Comparison of ENCODE assay signal across 8 cellular contexts in the genomic region with DNA sequence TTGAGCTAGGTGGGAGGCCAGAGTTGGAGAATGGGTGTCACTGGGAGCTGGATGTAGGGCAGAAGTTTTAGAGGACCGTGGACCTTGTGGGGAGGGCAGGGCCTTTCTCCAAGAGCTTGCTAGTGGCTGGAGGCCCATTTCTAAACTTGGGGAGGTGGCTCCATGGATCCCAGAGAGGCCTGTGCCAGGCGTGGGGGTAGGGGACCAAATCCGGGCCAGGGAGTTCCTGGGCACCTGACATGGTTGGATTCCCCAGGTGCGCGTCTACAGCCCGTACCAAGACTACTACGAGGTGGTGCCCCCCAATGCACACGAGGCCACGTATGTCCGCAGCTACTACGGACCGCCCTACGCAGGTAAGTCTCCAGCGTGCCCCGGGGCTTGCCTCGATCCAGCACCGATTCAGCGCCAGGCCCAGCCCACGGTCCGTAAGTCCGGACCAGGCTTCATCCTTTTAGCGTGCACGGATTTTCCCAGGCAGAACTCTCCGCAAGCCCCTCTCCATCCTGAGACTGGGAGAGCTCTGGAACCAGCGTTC. TPM values are rescaled to one million over a fixed set of nuclear protein-coding genes. Genes with fewer than 3 reads are reported as not detected.
DNase-seq lines count a peak whose midpoint lies in the region; ATAC-seq and TF ChIP-seq lines count a peak whose summit lies in the region.

No MANE protein-coding gene starts in this region.

- peaks cover 2% of the 10 kb centered on the region; the same call in 1 of the 2 replicates for H3K27me3 ChIP-seq in DOHH2 (ENCODE audit: control insufficient read depth, low read length)
- H3K27me3 ChIP-seq in Panc1 (ENCODE audit: control insufficient read depth, insufficient read depth, low read length), result no peaks in the 10 kb centered on the region
- no peaks in the 10 kb centered on the region for H3K27me3 ChIP-seq in gastrocnemius medialis

- no peaks in the 10 kb centered on the region for H3F3A ChIP-seq in DOHH2 (ENCODE audit: control insufficient read depth, insufficient read depth)

- no TSS peak for BruUV-seq in Panc1 (replicated peaks; lab: Mats Ljungman, UMichigan)

- intact Hi-C loops in Panc1 (cut with micrococcal nuclease; ENCODE audit: unreplicated experiment), result loop anchor here (2.0 to 5.0 kb wide), 3 partner anchors 36 to 258 kb away; no protein-coding TSS in a partner anchor
- intact Hi-C loops in gastrocnemius medialis (cut with DNase I; ENCODE audit: low total_unique reads), result loop anchor here (1.0 to 5.0 kb wide), 4 partner anchors 35 to 354 kb away; no protein-coding TSS in a partner anchor

- in situ Hi-C loops in Panc1 (cut with HindIII; ENCODE audit: low pct_unique_long_range_greater_than_20kb, low sequenced_read_pairs) (no loop called here), gastrocnemius medialis (cut with MboI; ENCODE audit: low sequenced_read_pairs in 4 of 4) (loop anchor here in 3 of 4 donors (5.0 to 10.0 kb wide), 3 partner anchors 253 to 308 kb away; no protein-coding TSS in a partner anchor)

- H3K27ac ChIP-seq in DOHH2 (ENCODE audit: low read depth, low read length), result no peak overlapping the region
- H3K27ac ChIP-seq in Panc1 (ENCODE audit: low read length), result no peak overlapping the region
- no peak overlapping the region for H3K27ac ChIP-seq in gastrocnemius medialis

- TF ChIP-seq CTCF in DOHH2 (IDR thresholded peaks at IDR 0.05; ENCODE audit: low read depth, low read length, poor library complexity, severe bottlenecking) (no peak), Panc1 (IDR thresholded peaks at IDR 0.05) (no peak), fibroblast of mammary gland (conservative IDR thresholded peaks at IDR 0.05; ENCODE audit: control insufficient read depth, insufficient read depth, low read depth, low read length) (no peak), gastrocnemius medialis (IDR thresholded peaks at IDR 0.05 in 4 of 5, conservative IDR thresholded peaks at IDR 0.05 in 1 of 5) (no peak)

- no peaks in the 10 kb centered on the region for H3K79me2 ChIP-seq in DOHH2 (ENCODE audit: control insufficient read depth, low read length)

- H3K9me2 ChIP-seq in DOHH2 (replicated peaks; ENCODE audit: control insufficient read depth, low read length), result no peaks in the 10 kb centered on the region

- peak overlapping the region; percentile 83 for H3K4me2 ChIP-seq in DOHH2 (ENCODE audit: low read length)

- CTCF ChIA-PET in Panc1 (lab: Charles Lee), result interaction anchor here (0.6 to 4.2 kb wide), 12 partner anchors 19 to 264 kb away, joined by 3 to 38 read pairs (median 5); no protein-coding TSS in a partner anchor
- CTCF ChIA-PET in HEK293T (lab: Yijun Ruan, JAX), result interaction anchor here (0.6 to 5.1 kb wide), 15 partner anchors 11 to 276 kb away, joined by 3 to 42 read pairs (median 3); a partner anchor contains a TSS

- ATAC-seq in Panc1, result peak; percentile 10
- peak in 1 of 2 donors; percentile 12 for ATAC-seq in gastrocnemius medialis

- H3K36me3 ChIP-seq in DOHH2 (ENCODE audit: control insufficient read depth, low read length) (no peaks in the 10 kb centered on the region), Panc1 (ENCODE audit: control insufficient read depth, insufficient read depth, low read length) (no peaks in the 10 kb centered on the region), gastrocnemius medialis (no peaks in the 10 kb centered on the region)

- DNase-seq in Panc1 (ENCODE audit: low read depth, low spot score) (no peak), fibroblast of mammary gland (ENCODE audit: low read depth) (no peak), gastrocnemius medialis (no peak), NCI-H2029 treated with DMSO at 0.1 percent for 48 hours (lab: John Stamatoyannopoulos, UW) (no peak), HEK293T (ENCODE audit: extremely low spot score) (no peak), GM19240 (ENCODE audit: insufficient read length, low spot score) (no peak)
- DNase-seq in stimulated activated CD4-positive, alpha-beta T cell treated with anti-CD3 and anti-CD28 coated beads, Interleukin-4, amount 100 ng/mL, for 4 hours, result no peak

- no peaks in the 10 kb centered on the region for H3K9me3 ChIP-seq in DOHH2 (ENCODE audit: control insufficient read depth, insufficient read depth, low read length)
- H3K9me3 ChIP-seq in Panc1 (ENCODE audit: control insufficient read depth, insufficient read depth, low read depth, low read length), result no peaks in the 10 kb centered on the region
- no peaks in the 10 kb centered on the region for H3K9me3 ChIP-seq in gastrocnemius medialis

- no peaks in the 10 kb centered on the region for H4K20me1 ChIP-seq in DOHH2 (ENCODE audit: control insufficient read depth, insufficient read depth, low read depth, low read length)

- peaks cover 24% of the 10 kb centered on the region for H3K4me1 ChIP-seq in DOHH2 (ENCODE audit: control insufficient read depth, low read length)
- H3K4me1 ChIP-seq in Panc1 (ENCODE audit: control insufficient read depth, insufficient read depth, low read length), result no peaks in the 10 kb centered on the region
- peaks cover 12 to 26% of the 10 kb centered on the region in 2 donors for H3K4me1 ChIP-seq in gastrocnemius medialis

- no peak for TF ChIP-seq POLR2A in gastrocnemius medialis (IDR thresholded peaks at IDR 0.05)

- POLR2A ChIA-PET in Panc1 (lab: Charles Lee) (interaction anchor here (0.6 kb wide), 2 partner anchors 34 to 94 kb away, joined by 3 to 13 read pairs; no protein-coding TSS in a partner anchor), HEK293T (lab: Yijun Ruan, JAX) (no interaction called here)

- H3K4me3 ChIP-seq in DOHH2 (ENCODE audit: low read length) (peak overlapping the region; percentile 64), Panc1 (ENCODE audit: low read depth in 2 of 2, low read length in 2 of 2) (peak overlapping the region in 1 of 2 experiments; percentile 36; a peak in 1 of 4 replicates), fibroblast of mammary gland (ENCODE audit: control insufficient read depth, low read depth, low read length) (peak overlapping the region; percentile 52), gastrocnemius medialis (peak overlapping the region; percentile 28 to 49 (median 40))

TF ChIP-seq in HEK293T, 16 proteins besides CTCF, POLR2A, EP300 and RAD21:
- no peak for TF ChIP-seq SUZ12 (IDR thresholded peaks at IDR 0.05)
- no peak for TF ChIP-seq ZNF384 (IDR thresholded peaks at IDR 0.05)
- no peak for TF ChIP-seq L3MBTL2 (conservative IDR thresholded peaks at IDR 0.05)
- TF ChIP-seq FOXK2 (IDR thresholded peaks at IDR 0.05), result no peak
- no peak for TF ChIP-seq FOXM1 (IDR thresholded peaks at IDR 0.05; ENCODE audit: borderline replicate concordance)
- TF ChIP-seq HDGF (IDR thresholded peaks at IDR 0.05; ENCODE audit: borderline replicate concordance), result no peak
- TF ChIP-seq, protein P1, sequence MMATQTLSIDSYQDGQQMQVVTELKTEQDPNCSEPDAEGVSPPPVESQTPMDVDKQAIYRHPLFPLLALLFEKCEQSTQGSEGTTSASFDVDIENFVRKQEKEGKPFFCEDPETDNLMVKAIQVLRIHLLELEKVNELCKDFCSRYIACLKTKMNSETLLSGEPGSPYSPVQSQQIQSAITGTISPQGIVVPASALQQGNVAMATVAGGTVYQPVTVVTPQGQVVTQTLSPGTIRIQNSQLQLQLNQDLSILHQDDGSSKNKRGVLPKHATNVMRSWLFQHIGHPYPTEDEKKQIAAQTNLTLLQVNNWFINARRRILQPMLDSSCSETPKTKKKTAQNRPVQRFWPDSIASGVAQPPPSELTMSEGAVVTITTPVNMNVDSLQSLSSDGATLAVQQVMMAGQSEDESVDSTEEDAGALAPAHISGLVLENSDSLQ (IDR thresholded peaks at IDR 0.05), result no peak
- no peak for TF ChIP-seq SP1 (IDR thresholded peaks at IDR 0.05)
- no peak for TF ChIP-seq NFRKB (IDR thresholded peaks at IDR 0.05)
- no peak for TF ChIP-seq TARDBP (IDR thresholded peaks at IDR 0.05)
- no peak for TF ChIP-seq BHLHE40 (IDR thresholded peaks at IDR 0.05; ENCODE audit: borderline replicate concordance)
- TF ChIP-seq FOXA1 (IDR thresholded peaks at IDR 0.05), result no peak
- no peak for TF ChIP-seq LEF1 (IDR thresholded peaks at IDR 0.05; ENCODE audit: borderline replicate concordance)
TF ChIP-seq in HEK293T: peak in this region for 0.

RNA-seq across cellular contexts. Expression of a gene that starts 14.2 kb away (rescaled TPM):
- total RNA-seq in Panc1 (2021; ENCODE audit: unreplicated experiment) (6.6 TPM), gastrocnemius medialis (10 to 100 TPM in 1 of 4 donors, 1 to 10 TPM in 3; 4.2 to 10.4 (median 5.3) TPM)
- 22.1 TPM for polyA plus RNA-seq in Panc1 (2012; ENCODE audit: insufficient read length)
